8 cellular contexts compared by ENCODE assay signal in the genomic region with DNA sequence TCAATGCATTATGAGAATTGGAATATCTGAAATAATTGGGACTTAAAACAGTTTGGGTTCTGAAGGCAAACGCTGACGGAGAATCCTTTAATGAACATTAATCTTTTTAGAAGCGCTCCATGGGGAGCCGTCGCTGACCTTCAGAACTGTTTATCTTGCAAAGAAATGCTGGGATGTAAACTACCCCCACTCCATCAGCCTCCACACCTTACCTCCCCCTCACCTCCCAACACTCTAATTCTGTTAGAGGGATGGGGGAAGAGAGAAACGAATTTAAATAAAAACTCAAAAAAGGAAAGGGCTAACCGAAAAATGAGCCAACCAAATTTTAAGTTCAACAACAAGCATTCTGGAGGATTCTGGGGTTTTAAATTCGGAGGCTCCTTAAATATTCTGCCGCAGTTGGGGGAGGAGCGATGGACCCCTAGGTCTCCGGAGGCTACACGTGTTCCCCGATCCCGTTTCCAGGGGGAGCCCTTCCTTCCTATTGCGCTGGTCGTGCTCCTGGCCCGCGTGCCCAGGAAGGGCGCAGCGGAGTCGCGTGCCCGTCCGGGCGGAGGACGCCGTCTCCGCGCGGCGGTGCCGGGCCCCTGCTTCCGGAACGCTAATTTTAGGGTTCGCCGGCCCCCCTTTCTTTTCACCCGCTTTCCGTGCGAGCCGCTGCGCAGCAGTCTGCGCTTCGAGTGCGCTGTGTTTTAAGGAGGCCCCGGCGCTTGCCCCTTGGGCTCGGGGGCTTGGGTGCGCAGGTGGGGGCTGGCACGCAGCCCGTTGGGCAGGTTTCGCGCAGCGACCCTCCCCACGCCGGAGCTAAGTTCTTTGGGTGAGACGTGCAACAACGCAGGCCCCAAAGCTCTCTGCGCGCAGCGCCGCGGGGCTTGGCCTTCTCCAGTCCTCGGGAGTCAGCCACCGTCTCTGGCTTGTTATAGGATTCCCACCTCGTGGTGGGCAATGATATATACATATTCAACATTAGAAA. TPM values are rescaled to one million over a fixed set of nuclear protein-coding genes. Genes with fewer than 3 reads are reported as not detected.
DNase-seq lines count a peak whose midpoint lies in the region; ATAC-seq and TF ChIP-seq lines count a peak whose summit lies in the region.

No MANE protein-coding gene starts in this region.

- H3K4me1 Mint-ChIP-seq in mesothelial cell of epicardium: peaks cover 28% of the 10 kb centered on the region

- H3K4me3 ChIP-seq in epithelial cell of proximal tubule (ENCODE audit: low read depth, low read length): peak overlapping the region; percentile 64

- ATAC-seq in GM21390 (IDR thresholded peaks at IDR 0.05; ENCODE audit: unreplicated experiment): peak; percentile 49

- TF ChIP-seq CTCF in epithelial cell of proximal tubule (conservative IDR thresholded peaks at IDR 0.05; ENCODE audit: low read depth, low read length) (peak; percentile 51), mesothelial cell of epicardium (IDR thresholded peaks at IDR 0.05; ENCODE audit: unreplicated experiment) (no peak)

- intact Hi-C loops in posterior vena cava (cut with DNase I): no loop called here

- H3K36me3 Mint-ChIP-seq in mesothelial cell of epicardium: no peaks in the 10 kb centered on the region

- DNase-seq in COLO668 (lab: John Stamatoyannopoulos, UW; ENCODE audit: unreplicated experiment) (peak; percentile 91), NCI-H2029 treated with DMSO at 0.1 percent for 48 hours (lab: John Stamatoyannopoulos, UW) (peak; percentile 68), epithelial cell of proximal tubule (ENCODE audit: low read depth) (no peak), mesothelial cell of epicardium (ENCODE audit: low spot score in 2 of 2, unreplicated experiment in 2 of 2) (peak; percentile 36 to 69), superior temporal gyrus (ENCODE audit: extremely low spot score) (peak; percentile 81), posterior vena cava (ENCODE audit: low spot score) (no peak)
- DNase-seq in activated CD8-positive, alpha-beta memory T cell treated with anti-CD3 and anti-CD28 coated beads, Interleukin-2, amount 50 U/mL, for 48 hours: peak; percentile 61

- H3K27me3 Mint-ChIP-seq in mesothelial cell of epicardium (ENCODE audit: low read depth): no peaks in the 10 kb centered on the region

- peak overlapping the region; percentile 65 for H3K4me3 Mint-ChIP-seq in mesothelial cell of epicardium

- no peaks in the 10 kb centered on the region for H3K9me3 Mint-ChIP-seq in mesothelial cell of epicardium

- peak overlapping the region; percentile 75 for H3K27ac Mint-ChIP-seq in mesothelial cell of epicardium

RNA-seq across cellular contexts. Expression of a gene that starts 43.8 kb away (rescaled TPM):
- total RNA-seq in epithelial cell of proximal tubule (6.9 and 14.3 TPM in 2 replicates), mesothelial cell of epicardium (18.1 to 20.3 TPM (median 19.4 TPM) in 3 replicates), posterior vena cava (1 to 10 TPM; 3.1 to 3.5 TPM)

Comparison
In these comparisons a context has a peak if more than half of its experiments do, and no peak if none do; other contexts are left out.
1. DNase-seq: peak in COLO668 (single experiment), NCI-H2029 treated with DMSO at 0.1 percent for 48 hours (single experiment), activated CD8-positive, alpha-beta memory T cell treated with anti-CD3 and anti-CD28 coated beads, Interleukin-2, amount 50 U/mL, for 48 hours (single experiment), mesothelial cell of epicardium (2 of 2) and superior temporal gyrus (single experiment); none in epithelial cell of proximal tubule (single experiment) and posterior vena cava (single experiment).